23 cellular contexts compared by ENCODE assay signal in the genomic region with DNA sequence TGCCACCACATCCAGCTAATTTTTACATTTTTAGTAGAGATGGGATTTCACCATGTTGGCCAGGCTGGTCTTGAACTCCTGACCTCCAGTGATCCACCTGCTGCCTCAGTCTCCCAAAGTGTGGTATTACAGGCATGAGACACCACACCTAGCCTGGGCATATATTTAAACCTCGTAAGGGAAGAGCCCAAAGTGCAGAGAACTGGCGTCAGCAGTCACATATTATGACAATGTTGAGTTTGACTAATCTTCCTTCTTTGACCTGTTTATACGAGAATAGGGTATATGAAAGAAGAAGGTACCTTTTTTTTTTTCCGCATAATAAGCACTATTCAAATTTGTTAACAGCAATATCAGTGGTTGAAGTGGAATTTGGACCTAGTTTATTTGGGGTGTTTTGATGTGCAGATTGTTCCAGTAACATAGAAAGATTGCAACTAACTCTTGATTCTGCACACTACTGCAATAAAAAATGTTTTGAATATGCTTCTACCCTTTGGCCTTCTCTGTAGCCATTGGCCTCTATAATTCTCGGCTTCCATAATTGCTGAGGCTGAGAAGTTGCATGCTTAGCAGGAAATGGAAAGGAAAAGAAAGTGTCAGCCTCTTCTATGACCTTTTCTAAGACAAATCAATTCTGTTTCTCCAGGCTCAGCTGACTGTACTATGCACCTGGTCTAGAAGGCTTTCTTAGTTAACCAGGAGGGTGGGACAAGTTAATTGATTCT.
"Had no signal": no experiment of that assay in that cellular context is flagged by ENCODE, and none has a peak within 500 bp of the region (broad histone marks: within the 10 kb centered on the region; RNA-seq: fewer than 3 reads in every experiment).

No MANE protein-coding gene starts in this region.

- H3K27me3 ChIP-seq: gastrocnemius medialis, neural progenitor cell, right atrium auricular region, sigmoid colon, vagina had no signal

- H3K79me2 ChIP-seq: parathyroid adenoma had no signal

- H2AFZ ChIP-seq: neural progenitor cell, parathyroid adenoma had no signal

- H3K27ac ChIP-seq: epithelial cell of prostate, gastrocnemius medialis, neural progenitor cell, parathyroid adenoma, prostate gland, right atrium auricular region, sigmoid colon, spleen, thoracic aorta, vagina had no signal

- FAIRE-seq: colon, islet of Langerhans had no signal

- DNase-seq: effector CD8-positive, alpha-beta T cell; endodermal cell; foreskin fibroblast; gastrocnemius medialis; head of caudate nucleus; left cardiac atrium; left ventricle myocardium superior; naive thymus-derived CD4-positive, alpha-beta T cell; sigmoid colon; spleen; stimulated activated naive B cell treated with anti-CD40 and anti-IgM and Interleukin-4, amounts not matched to agents 10 μg/mL and 1 μg/mL and 100 μg/mL, for 72 hours; trophoblast cell had no signal

- ATAC-seq: esophagus mucosa; gastrocnemius medialis; left cardiac atrium; left ventricle myocardium superior; naive thymus-derived CD4-positive, alpha-beta T cell; stimulated activated naive B cell treated with anti-CD40 and anti-IgM and Interleukin-4, amounts not matched to agents 10 μg/mL and 1 μg/mL and 100 μg/mL, for 72 hours had no signal

- H3K4me2 ChIP-seq: neural progenitor cell had no signal

- H3K9ac ChIP-seq: neural progenitor cell, parathyroid adenoma had no signal

- H3K9me3 ChIP-seq: prostate gland, sigmoid colon, vagina had no signal

- H3K4me3 ChIP-seq: gastrocnemius medialis, lung, neural progenitor cell, prostate gland, right atrium auricular region, sigmoid colon, spleen, thoracic aorta, vagina had no signal

- H3K4me1 ChIP-seq: gastrocnemius medialis, neural progenitor cell, parathyroid adenoma, prostate gland, right atrium auricular region, sigmoid colon, spleen, vagina had no signal

- H3K36me3 ChIP-seq: gastrocnemius medialis, neural progenitor cell, prostate gland, right atrium auricular region, sigmoid colon, spleen, thoracic aorta, vagina had no signal
